ENCODE assay signal across 8 cellular contexts in genomic region chr10:45726703-45727420, GRCh38. TPM values are rescaled to one million over a fixed set of nuclear protein-coding genes. Genes with fewer than 3 reads are reported as not detected.
A peak's percentile ranks its signal among the peaks of the same experiment; 100 is the strongest.
DNase-seq lines count a peak whose midpoint lies in the region; ATAC-seq and TF ChIP-seq lines count a peak whose summit lies in the region.
"Not testable (repeated sequence)": the region's sequence is repeated elsewhere in the genome, so short reads cannot be mapped to it uniquely, and the experiment has no call there.

TSS of gene WASHC2C (plus strand) at chr10:45727266. CDS start at chr10:45727318, 52 bp downstream.

- H3K36me3 Mint-ChIP-seq in activated naive CD8-positive, alpha-beta T cell treated with anti-CD3 and anti-CD28 coated beads for 36 hours, result not testable (repeated sequence)

- peak within 1 kb of the TSS; percentile 80 for H3K4me3 Mint-ChIP-seq in activated naive CD8-positive, alpha-beta T cell treated with anti-CD3 and anti-CD28 coated beads for 36 hours

- peak within 1 kb of the TSS; percentile 79 for H3K27ac Mint-ChIP-seq in activated naive CD8-positive, alpha-beta T cell treated with anti-CD3 and anti-CD28 coated beads for 36 hours

- H3K9me3 Mint-ChIP-seq in activated naive CD8-positive, alpha-beta T cell treated with anti-CD3 and anti-CD28 coated beads for 36 hours, result not testable (repeated sequence)

- H3K4me1 Mint-ChIP-seq in activated naive CD8-positive, alpha-beta T cell treated with anti-CD3 and anti-CD28 coated beads for 36 hours, result not testable (repeated sequence)

- ATAC-seq in HG02610 (IDR thresholded peaks at IDR 0.05; ENCODE audit: unreplicated experiment), result peak; percentile 95

- DNase-seq in NCI-H1092 (lab: John Stamatoyannopoulos, UW) (peak; percentile 63), SW 1271 (lab: John Stamatoyannopoulos, UW) (peak; percentile 8 to 57), nucleus accumbens (lab: John Stamatoyannopoulos, UW) (peak; percentile 5 to 96 (median 82)), substantia nigra (lab: John Stamatoyannopoulos, UW) (peak; percentile 17 to 94 (median 79))
- peak; percentile 91 for DNase-seq in activated naive CD8-positive, alpha-beta T cell treated with anti-CD3 and anti-CD28 coated beads for 36 hours
- not testable (repeated sequence) for DNase-seq in glomerular endothelial cell (ENCODE audit: extremely low read depth, low read depth, low spot score)

- TF ChIP-seq POLR2A in GM10847 (IDR thresholded peaks at IDR 0.05; ENCODE audit: extremely low read depth, insufficient read length), result peak; percentile 52

- peak within 1 kb of the TSS; percentile 55 for H3K27ac ChIP-seq in substantia nigra (ENCODE audit: low read depth, low read length, poor library complexity, severe bottlenecking)

- not testable (repeated sequence) for H3K27me3 Mint-ChIP-seq in activated naive CD8-positive, alpha-beta T cell treated with anti-CD3 and anti-CD28 coated beads for 36 hours

RNA-seq across cellular contexts. Expression of gene WASHC2C, which starts in this region (rescaled TPM):
- 10 to 100 TPM; 20.1 to 21.8 TPM for total RNA-seq in activated naive CD8-positive, alpha-beta T cell treated with anti-CD3 and anti-CD28 coated beads for 36 hours
- 44.1 and 49.2 TPM in 2 replicates for total RNA-seq in glomerular endothelial cell
